ENCODE assay signal across 17 cellular contexts in the genomic region with DNA sequence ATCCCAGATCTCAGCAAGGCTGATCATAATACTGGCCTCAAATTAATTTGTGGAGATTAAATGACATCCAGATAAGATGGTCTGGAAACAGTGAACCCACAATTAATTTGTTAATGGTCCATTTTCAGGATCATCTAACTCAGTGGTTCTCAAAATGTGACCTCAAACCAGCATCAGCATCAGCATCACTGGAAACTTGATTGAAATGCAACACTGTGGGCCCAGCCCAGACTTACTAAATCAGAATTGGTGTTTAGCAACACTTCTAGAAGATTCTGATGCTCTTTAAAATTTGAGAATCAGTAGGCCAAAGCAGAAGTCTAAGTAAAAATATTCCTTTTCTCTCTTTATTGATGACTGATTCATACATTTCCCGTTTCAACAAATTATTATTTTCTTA. TPM values are rescaled to one million over a fixed set of nuclear protein-coding genes. Genes with fewer than 3 reads are reported as not detected.
DNase-seq lines count a peak whose midpoint lies in the region; ATAC-seq and TF ChIP-seq lines count a peak whose summit lies in the region.
"Had no signal": no experiment of that assay in that cellular context is flagged by ENCODE, and none has a peak within 500 bp of the region (broad histone marks: within the 10 kb centered on the region; RNA-seq: fewer than 3 reads in every experiment).

No MANE protein-coding gene starts in this region.

- peaks cover 0 to 8% of the 10 kb centered on the region in 2 donors for H3K4me1 Mint-ChIP-seq in natural killer cell treated with Interleukin-12 subunit alpha and Interleukin-12 subunit beta and Interleukin-15 and Interleukin-18, amount 100 ng/mL, for 72 hours (ENCODE audit: low read depth in 2 of 2)

- H3K4me1 ChIP-seq in esophagus squamous epithelium = peaks cover 4 to 24% (median 14%) of the 10 kb centered on the region in 3 donors
- H3K4me1 ChIP-seq in skeletal muscle tissue (ENCODE audit: control insufficient read depth in 3 of 3, insufficient read depth in 3 of 3, low read length in 3 of 3) = peaks cover 4 to 8% (median 4%) of the 10 kb centered on the region in 3 donors

- no peak for TF ChIP-seq CTCF in esophagus squamous epithelium (IDR thresholded peaks at IDR 0.05)

- H3K9ac ChIP-seq in skeletal muscle tissue (ENCODE audit: low read depth in 1 of 3, low read length in 3 of 3) = no peak overlapping the region
- H3K9ac ChIP-seq: KMS-11 had no signal

- H3K27ac Mint-ChIP-seq in natural killer cell treated with Interleukin-12 subunit alpha and Interleukin-12 subunit beta and Interleukin-15 and Interleukin-18, amount 100 ng/mL, for 72 hours = no peak overlapping the region
- H3K27ac Mint-ChIP-seq: H9 had no signal

- H3K9me3 Mint-ChIP-seq in natural killer cell treated with Interleukin-12 subunit alpha and Interleukin-12 subunit beta and Interleukin-15 and Interleukin-18, amount 100 ng/mL, for 72 hours = no peaks in the 10 kb centered on the region
- H3K9me3 Mint-ChIP-seq: H9 had no signal

- TF ChIP-seq POLR2A in esophagus squamous epithelium (IDR thresholded peaks at IDR 0.05) = no peak

- intact Hi-C loops in esophagus squamous epithelium (cut with DNase I) = no loop called here
- intact Hi-C loops in left ventricle myocardium superior (cut with micrococcal nuclease) = no loop called here

- H3K4me3 ChIP-seq in esophagus squamous epithelium = no peak overlapping the region
- no peak overlapping the region for H3K4me3 ChIP-seq in skeletal muscle tissue (ENCODE audit: low read length in 3 of 3)
- H3K4me3 ChIP-seq: Peyer's patch had no signal

- H3K27ac ChIP-seq in esophagus squamous epithelium = peak overlapping the region in 3 of 4 donors; percentile 40 to 76 (median 42)
- H3K27ac ChIP-seq in skeletal muscle tissue (ENCODE audit: low read depth, low read length) = peak overlapping the region; percentile 21
- H3K27ac ChIP-seq: KMS-11 had no signal

- no peaks in the 10 kb centered on the region for H3K36me3 ChIP-seq in esophagus squamous epithelium
- H3K36me3 ChIP-seq in skeletal muscle tissue (ENCODE audit: control insufficient read depth in 3 of 3, insufficient read depth in 3 of 3, low read length in 3 of 3) = no peaks in the 10 kb centered on the region
- H3K36me3 ChIP-seq: Peyer's patch had no signal

- DNase-seq in esophagus squamous epithelium (lab: John Stamatoyannopoulos, UW) = no peak
- DNase-seq in left ventricle myocardium superior = no peak
- DNase-seq in mesenteric fat pad (ENCODE audit: low spot score) = no peak
- no peak for DNase-seq in NCI-H2196 (lab: John Stamatoyannopoulos, UW; ENCODE audit: unreplicated experiment)
- no peak for DNase-seq in GOT3 (lab: John Stamatoyannopoulos, UW)
- no peak for DNase-seq in natural killer cell treated with Interleukin-12 subunit alpha and Interleukin-12 subunit beta and Interleukin-15 and Interleukin-18, amount 100 ng/mL, for 72 hours (ENCODE audit: low spot score)
- DNase-seq: DMS53, H9, MM.1S, NCI-H1105, NCI-H1694, NCI-H2227 treated with DMSO at 0.1 percent for 48 hours, NCI-H524 treated with DMSO at 0.1 percent for 48 hours, SIG-M5 had no signal

- H3K4me3 Mint-ChIP-seq in natural killer cell treated with Interleukin-12 subunit alpha and Interleukin-12 subunit beta and Interleukin-15 and Interleukin-18, amount 100 ng/mL, for 72 hours = no peak overlapping the region
- H3K4me3 Mint-ChIP-seq: H9 had no signal

- H3K27me3 ChIP-seq in esophagus squamous epithelium = peaks cover 0 to 1% (median 0%) of the 10 kb centered on the region in 4 donors
- H3K27me3 ChIP-seq in skeletal muscle tissue (ENCODE audit: control insufficient read depth in 3 of 3, insufficient read depth in 3 of 3, low read length in 3 of 3) = peaks cover 6 to 27% (median 11%) of the 10 kb centered on the region in 3 donors
- H3K27me3 ChIP-seq: Peyer's patch had no signal

- H3K36me3 Mint-ChIP-seq in natural killer cell treated with Interleukin-12 subunit alpha and Interleukin-12 subunit beta and Interleukin-15 and Interleukin-18, amount 100 ng/mL, for 72 hours = no peaks in the 10 kb centered on the region

- no peaks in the 10 kb centered on the region for H3K9me3 ChIP-seq in esophagus squamous epithelium
- no peaks in the 10 kb centered on the region for H3K9me3 ChIP-seq in skeletal muscle tissue (ENCODE audit: control insufficient read depth in 3 of 3, low read length in 3 of 3)
- H3K9me3 ChIP-seq: Peyer's patch had no signal

- ATAC-seq in left ventricle myocardium superior = peak; percentile 58
- no peak for ATAC-seq in natural killer cell treated with Interleukin-12 subunit alpha and Interleukin-12 subunit beta and Interleukin-15 and Interleukin-18, amount 100 ng/mL, for 72 hours

- peaks cover 0 to 7% of the 10 kb centered on the region in 2 donors for H3K27me3 Mint-ChIP-seq in natural killer cell treated with Interleukin-12 subunit alpha and Interleukin-12 subunit beta and Interleukin-15 and Interleukin-18, amount 100 ng/mL, for 72 hours

- WGBS in esophagus squamous epithelium, 2 donors = 91 to 96% methylated on average over 1 of the region's 1 CpG

RNA-seq across cellular contexts. Expression of gene KRT82, which starts 10.7 kb away (rescaled TPM):
- total RNA-seq in esophagus squamous epithelium (not detected), left ventricle myocardium superior (not detected), skeletal muscle tissue (not detected), mesenteric fat pad (not detected)
- not detected for total RNA-seq in natural killer cell treated with Interleukin-12 subunit alpha and Interleukin-12 subunit beta and Interleukin-15 and Interleukin-18, amount 100 ng/mL, for 72 hours
- total RNA-seq: H9, Peyer's patch had no signal

RNA-seq across cellular contexts. Expression of gene KRT75, which starts 17.4 kb away (rescaled TPM):
- total RNA-seq in esophagus squamous epithelium (under 1 TPM in 1 of 4 donors, not detected in 3; 0.44 TPM), left ventricle myocardium superior (not detected), skeletal muscle tissue (not detected), mesenteric fat pad (not detected)
- total RNA-seq in natural killer cell treated with Interleukin-12 subunit alpha and Interleukin-12 subunit beta and Interleukin-15 and Interleukin-18, amount 100 ng/mL, for 72 hours = not detected
- total RNA-seq: H9, Peyer's patch had no signal

RNA-seq across cellular contexts. Expression of gene KRT84, which starts 31.3 kb away (rescaled TPM):
- total RNA-seq in esophagus squamous epithelium (under 1 TPM in 1 of 4 donors, not detected in 3; 0.30 TPM), left ventricle myocardium superior (not detected), skeletal muscle tissue (not detected), mesenteric fat pad (not detected)
- not detected for total RNA-seq in natural killer cell treated with Interleukin-12 subunit alpha and Interleukin-12 subunit beta and Interleukin-15 and Interleukin-18, amount 100 ng/mL, for 72 hours
- total RNA-seq: H9, Peyer's patch had no signal

RNA-seq across cellular contexts. Expression of gene KRT6B, which starts 35.2 kb away (rescaled TPM):
- total RNA-seq in esophagus squamous epithelium (1,000 to 10,000 TPM in 3 of 4 donors, 100 to 1,000 TPM in 1; 308 to 3,585 (median 1,609) TPM), left ventricle myocardium superior (not detected), skeletal muscle tissue (not detected), mesenteric fat pad (not detected)
- not detected for total RNA-seq in natural killer cell treated with Interleukin-12 subunit alpha and Interleukin-12 subunit beta and Interleukin-15 and Interleukin-18, amount 100 ng/mL, for 72 hours
- total RNA-seq: H9, Peyer's patch had no signal

RNA-seq across cellular contexts. Expression of gene KRT85, which starts 49.5 kb away (rescaled TPM):
- total RNA-seq in esophagus squamous epithelium (not detected), left ventricle myocardium superior (not detected), skeletal muscle tissue (0.52 TPM), mesenteric fat pad (not detected)
- total RNA-seq in natural killer cell treated with Interleukin-12 subunit alpha and Interleukin-12 subunit beta and Interleukin-15 and Interleukin-18, amount 100 ng/mL, for 72 hours = not detected
- total RNA-seq: H9, Peyer's patch had no signal
